In the genomic region with DNA sequence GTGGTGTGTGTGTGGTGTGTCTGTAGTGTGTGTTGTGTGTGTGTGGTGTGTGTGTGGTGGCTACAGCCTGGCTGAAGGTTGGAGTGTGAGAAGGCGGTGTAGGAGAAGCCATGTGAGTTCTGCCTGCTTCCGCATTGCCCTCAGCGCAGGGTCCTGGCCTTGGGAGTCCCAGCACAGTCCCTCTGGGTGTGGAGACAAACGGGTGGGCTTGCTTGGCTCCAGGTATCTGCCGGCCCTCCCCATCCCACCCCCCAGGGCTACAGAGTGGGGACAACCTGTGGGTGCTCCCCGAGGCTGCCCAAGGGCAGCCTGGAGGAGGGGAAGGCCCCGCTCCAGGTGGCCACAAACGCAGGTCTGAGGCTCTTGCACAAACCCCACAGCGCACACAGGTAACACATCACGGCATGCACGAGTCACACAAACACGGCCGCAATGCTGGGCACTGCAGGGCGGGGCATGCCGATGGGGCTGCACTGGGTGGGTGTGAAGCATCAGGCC, we compare ENCODE assay signal across 30 cellular contexts.
"Had no signal": no experiment of that assay in that cellular context is flagged by ENCODE, and none has a peak within 500 bp of the region (broad histone marks: within the 10 kb centered on the region; RNA-seq: fewer than 3 reads in every experiment).

No MANE protein-coding gene starts in this region.

- H3K27me3 ChIP-seq: adrenal gland, brain microvascular endothelial cell, heart left ventricle had no signal

- H3K27ac ChIP-seq: brain microvascular endothelial cell, foreskin keratinocyte, heart left ventricle, thoracic aorta, WERI-Rb-1 had no signal

- ATAC-seq: activated CD4-positive, CD25-positive, alpha-beta regulatory T cell treated with anti-CD3 and anti-CD28 coated beads, Interleukin-2, amount 50 U/mL, for 24 hours; esophagus mucosa; foreskin keratinocyte; heart left ventricle; left colon; naive thymus-derived CD4-positive, alpha-beta T cell; right cardiac atrium; stimulated activated effector memory CD8-positive, alpha-beta T cell treated with anti-CD3 and anti-CD28 coated beads, Interleukin-12 subunit alpha, Interleukin-12 subunit beta, amount 100 ng/mL, for 72 hours had no signal

- DNase-seq: activated CD4-positive, alpha-beta T cell treated with anti-CD3 and anti-CD28 coated beads for 48 hours; activated CD4-positive, alpha-beta T cell treated with anti-CD3 and anti-CD28 coated beads, Interleukin-2, amount 50 U/mL, for 48 hours; activated CD8-positive, alpha-beta memory T cell treated with anti-CD3 and anti-CD28 coated beads for 24 hours; activated naive CD4-positive, alpha-beta T cell treated with anti-CD3 and anti-CD28 coated beads for 36 hours; activated naive CD8-positive, alpha-beta T cell treated with anti-CD3 and anti-CD28 coated beads for 36 hours; activated T-cell treated with anti-CD3 and anti-CD28 coated beads, Interleukin-2, amount 50 U/mL, for 1 hour; adrenal gland; brain microvascular endothelial cell; caudate nucleus; endodermal cell; foreskin keratinocyte; heart left ventricle; hypothalamus; immature natural killer cell; kidney; left colon; mammary epithelial cell; midbrain; naive thymus-derived CD4-positive, alpha-beta T cell; occipital lobe; right cardiac atrium; stimulated activated CD4-positive, alpha-beta T cell treated with anti-CD3 and anti-CD28 coated beads, Interleukin-12 subunit alpha, Interleukin-12 subunit beta, amount 100 ng/mL, for 4 hours; stimulated activated CD4-positive, alpha-beta T cell treated with anti-CD3 and anti-CD28 coated beads, Interleukin-4, amount 100 ng/mL, for 24 hours; T-helper 9 cell; WERI-Rb-1 had no signal

- H3K4me1 ChIP-seq: foreskin keratinocyte had no signal

- H3K36me3 ChIP-seq: adrenal gland, brain microvascular endothelial cell, heart left ventricle, thoracic aorta, WERI-Rb-1 had no signal

- H3K4me3 ChIP-seq: adrenal gland, heart left ventricle, skin epidermis, thoracic aorta had no signal

- H3K9me3 ChIP-seq: adrenal gland, thoracic aorta had no signal
